In the genomic region with DNA sequence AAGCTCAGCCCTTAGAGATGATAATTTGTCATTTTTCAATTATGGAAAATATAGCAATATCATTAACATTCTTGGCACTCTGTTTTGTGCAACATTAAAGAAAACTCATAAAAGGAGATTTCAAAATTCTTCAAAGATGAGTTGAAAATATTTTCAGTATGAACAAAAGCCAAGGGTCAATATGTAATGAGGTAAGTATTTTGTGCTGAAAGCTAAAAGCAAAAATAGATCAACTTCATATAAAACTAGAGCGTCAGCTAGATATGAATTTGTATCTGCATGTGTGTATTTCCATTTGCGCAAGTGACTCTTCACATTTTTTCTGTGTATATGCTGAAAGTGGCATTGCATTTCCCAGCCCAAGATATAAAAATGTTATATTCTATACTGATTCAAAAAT, we compare ENCODE assay signal across 31 cellular contexts.
"Had no signal": no experiment of that assay in that cellular context is flagged by ENCODE, and none has a peak within 500 bp of the region (broad histone marks: within the 10 kb centered on the region; RNA-seq: fewer than 3 reads in every experiment).

No MANE protein-coding gene starts in this region.

- H3K27ac Mint-ChIP-seq: activated CD4-positive, alpha-beta memory T cell treated with anti-CD3 and anti-CD28 coated beads for 36 hours; activated CD4-positive, alpha-beta T cell treated with anti-CD3 and anti-CD28 coated beads for 36 hours; activated CD4-positive, alpha-beta T cell treated with anti-CD3 and anti-CD28 coated beads, Interleukin-2, amount 10 ng/mL, durations not matched to agents 24 days and 14 days; activated CD8-positive, alpha-beta memory T cell treated with anti-CD3 and anti-CD28 coated beads, Interleukin-2, amount 10 ng/mL, durations not matched to agents 7 days and 5 days; activated CD8-positive, alpha-beta T cell treated with anti-CD3 and anti-CD28 coated beads, Interleukin-2, amount 10 ng/mL, durations not matched to agents 7 days and 5 days; activated naive CD4-positive, alpha-beta T cell treated with anti-CD3 and anti-CD28 coated beads for 36 hours; activated naive CD4-positive, alpha-beta T cell treated with anti-CD3 and anti-CD28 coated beads, Interleukin-2, amount 50 U/mL, for 24 hours; activated naive CD8-positive, alpha-beta T cell treated with anti-CD3 and anti-CD28 coated beads for 36 hours; activated naive CD8-positive, alpha-beta T cell treated with anti-CD3 and anti-CD28 coated beads, Interleukin-2, amount 50 U/mL, for 24 hours; activated T-helper 1 cell treated with anti-CD3 and anti-CD28 coated beads, Interleukin-12 subunit alpha, Interleukin-12 subunit beta, Interleukin-2, Interleukin-4 antibody, amounts not matched to agents 30 ng/mL and 10 ng/mL and 1 ng/mL, durations not matched to agents 14 hours and 24 hours and 36 hours; activated T-helper 2 cell treated with anti-CD3 and anti-CD28 coated beads, Interferon-gamma antibody, Interleukin-2, Interleukin-4, amounts not matched to agents 10 μg/mL and 5 μg/mL and 100 μg/mL, durations not matched to agents 14 hours and 24 hours and 36 hours; effector memory CD8-positive, alpha-beta T cell had no signal

- H3K36me3 Mint-ChIP-seq: activated CD4-positive, alpha-beta memory T cell treated with anti-CD3 and anti-CD28 coated beads for 36 hours; activated CD8-positive, alpha-beta memory T cell treated with anti-CD3 and anti-CD28 coated beads, Interleukin-2, amount 10 ng/mL, durations not matched to agents 7 days and 5 days; activated naive CD4-positive, alpha-beta T cell treated with anti-CD3 and anti-CD28 coated beads, Interleukin-2, amount 50 U/mL, for 24 hours; activated naive CD8-positive, alpha-beta T cell treated with anti-CD3 and anti-CD28 coated beads for 36 hours had no signal

- ATAC-seq: activated CD4-positive, alpha-beta T cell treated with anti-CD3 and anti-CD28 coated beads for 36 hours; activated CD8-positive, alpha-beta memory T cell treated with anti-CD3 and anti-CD28 coated beads, Interleukin-2, amount 10 ng/mL, durations not matched to agents 7 days and 5 days; activated CD8-positive, alpha-beta T cell treated with anti-CD3 and anti-CD28 coated beads, Interleukin-2, amount 10 ng/mL, durations not matched to agents 7 days and 5 days; activated naive CD8-positive, alpha-beta T cell treated with anti-CD3 and anti-CD28 coated beads, Interleukin-2, amount 50 U/mL, for 24 hours; effector memory CD8-positive, alpha-beta T cell; heart left ventricle had no signal

- H3K4me1 ChIP-seq: ascending aorta, esophagus muscularis mucosa, heart left ventricle had no signal

- H3K9me3 ChIP-seq: ascending aorta, esophagus muscularis mucosa had no signal

- FAIRE-seq: bronchial epithelial cell, frontal cortex had no signal

- H3K36me3 ChIP-seq: ascending aorta, brain microvascular endothelial cell, esophagus muscularis mucosa, heart left ventricle had no signal

- H3K9me3 Mint-ChIP-seq: activated CD4-positive, alpha-beta T cell treated with anti-CD3 and anti-CD28 coated beads, Interleukin-2, amount 10 ng/mL, durations not matched to agents 24 days and 14 days; activated naive CD4-positive, alpha-beta T cell treated with anti-CD3 and anti-CD28 coated beads for 36 hours; activated naive CD8-positive, alpha-beta T cell treated with anti-CD3 and anti-CD28 coated beads for 36 hours; activated T-helper 1 cell treated with anti-CD3 and anti-CD28 coated beads, Interleukin-12 subunit alpha, Interleukin-12 subunit beta, Interleukin-2, Interleukin-4 antibody, amounts not matched to agents 30 ng/mL and 10 ng/mL and 1 ng/mL, durations not matched to agents 14 hours and 24 hours and 36 hours had no signal

- H3K4me3 Mint-ChIP-seq: activated CD4-positive, alpha-beta memory T cell treated with anti-CD3 and anti-CD28 coated beads for 36 hours; activated CD4-positive, alpha-beta T cell treated with anti-CD3 and anti-CD28 coated beads for 36 hours; activated CD4-positive, alpha-beta T cell treated with anti-CD3 and anti-CD28 coated beads, Interleukin-2, amount 10 ng/mL, durations not matched to agents 24 days and 14 days; activated CD8-positive, alpha-beta memory T cell treated with anti-CD3 and anti-CD28 coated beads, Interleukin-2, amount 10 ng/mL, durations not matched to agents 7 days and 5 days; activated CD8-positive, alpha-beta T cell treated with anti-CD3 and anti-CD28 coated beads, Interleukin-2, amount 10 ng/mL, durations not matched to agents 7 days and 5 days; activated naive CD4-positive, alpha-beta T cell treated with anti-CD3 and anti-CD28 coated beads for 36 hours; activated naive CD4-positive, alpha-beta T cell treated with anti-CD3 and anti-CD28 coated beads, Interleukin-2, amount 50 U/mL, for 24 hours; activated naive CD8-positive, alpha-beta T cell treated with anti-CD3 and anti-CD28 coated beads for 36 hours; activated naive CD8-positive, alpha-beta T cell treated with anti-CD3 and anti-CD28 coated beads, Interleukin-2, amount 50 U/mL, for 24 hours; activated T-helper 1 cell treated with anti-CD3 and anti-CD28 coated beads, Interleukin-12 subunit alpha, Interleukin-12 subunit beta, Interleukin-2, Interleukin-4 antibody, amounts not matched to agents 30 ng/mL and 10 ng/mL and 1 ng/mL, durations not matched to agents 14 hours and 24 hours and 36 hours; central memory CD8-positive, alpha-beta T cell; effector memory CD8-positive, alpha-beta T cell had no signal

- H3K4me1 Mint-ChIP-seq: activated CD4-positive, alpha-beta T cell treated with anti-CD3 and anti-CD28 coated beads for 36 hours; activated CD4-positive, alpha-beta T cell treated with anti-CD3 and anti-CD28 coated beads, Interleukin-2, amount 10 ng/mL, durations not matched to agents 24 days and 14 days; activated CD8-positive, alpha-beta memory T cell treated with anti-CD3 and anti-CD28 coated beads, Interleukin-2, amount 10 ng/mL, durations not matched to agents 7 days and 5 days; activated naive CD4-positive, alpha-beta T cell treated with anti-CD3 and anti-CD28 coated beads, Interleukin-2, amount 50 U/mL, for 24 hours; activated naive CD8-positive, alpha-beta T cell treated with anti-CD3 and anti-CD28 coated beads for 36 hours; activated naive CD8-positive, alpha-beta T cell treated with anti-CD3 and anti-CD28 coated beads, Interleukin-2, amount 50 U/mL, for 24 hours; central memory CD8-positive, alpha-beta T cell had no signal

- H3K27ac ChIP-seq: ascending aorta, brain microvascular endothelial cell, esophagus muscularis mucosa, heart left ventricle had no signal

- H3K4me3 ChIP-seq: ascending aorta, esophagus muscularis mucosa, heart left ventricle had no signal

- DNase-seq: activated CD4-positive, alpha-beta memory T cell treated with anti-CD3 and anti-CD28 coated beads for 36 hours; activated CD4-positive, alpha-beta T cell treated with anti-CD3 and anti-CD28 coated beads for 36 hours; activated CD4-positive, alpha-beta T cell treated with anti-CD3 and anti-CD28 coated beads, Interleukin-2, amount 10 ng/mL, durations not matched to agents 24 days and 14 days; activated CD4-positive, CD25-positive, alpha-beta regulatory T cell; activated CD4-positive, CD25-positive, alpha-beta regulatory T cell treated with anti-CD3 and anti-CD28 coated beads, Interleukin-2, amount 50 U/mL, for 72 hours; activated CD8-positive, alpha-beta memory T cell treated with anti-CD3 and anti-CD28 coated beads, Interleukin-2, amount 10 ng/mL, durations not matched to agents 7 days and 5 days; activated CD8-positive, alpha-beta memory T cell treated with anti-CD3 and anti-CD28 coated beads, Interleukin-2, amount 50 U/mL, for 4 hours; activated CD8-positive, alpha-beta T cell treated with anti-CD3 and anti-CD28 coated beads, Interleukin-2, amount 10 ng/mL, durations not matched to agents 7 days and 5 days; activated effector memory CD4-positive, alpha-beta T cell treated with anti-CD3 and anti-CD28 coated beads, Interleukin-2, amount 50 U/mL, for 16 hours; activated naive CD4-positive, alpha-beta T cell treated with anti-CD3 and anti-CD28 coated beads for 36 hours; activated naive CD8-positive, alpha-beta T cell treated with anti-CD3 and anti-CD28 coated beads for 36 hours; activated naive CD8-positive, alpha-beta T cell treated with anti-CD3 and anti-CD28 coated beads, Interleukin-2, amount 50 U/mL, for 24 hours; activated T-cell treated with anti-CD3 and anti-CD28 coated beads, Interleukin-2, amount 50 U/mL, for 1 hour; activated T-cell treated with anti-CD3 and anti-CD28 coated beads, Interleukin-2, amount 50 U/mL, for 48 hours; brain microvascular endothelial cell; cortex of kidney; dermis blood vessel endothelial cell; effector CD4-positive, alpha-beta T cell; effector memory CD8-positive, alpha-beta T cell; erythroblast; glutamatergic neuron; heart left ventricle; T-helper 2 cell had no signal

- H3K27me3 Mint-ChIP-seq: activated CD4-positive, alpha-beta memory T cell treated with anti-CD3 and anti-CD28 coated beads for 36 hours; activated CD4-positive, alpha-beta T cell treated with anti-CD3 and anti-CD28 coated beads for 36 hours; activated CD4-positive, alpha-beta T cell treated with anti-CD3 and anti-CD28 coated beads, Interleukin-2, amount 10 ng/mL, durations not matched to agents 24 days and 14 days; activated CD8-positive, alpha-beta memory T cell treated with anti-CD3 and anti-CD28 coated beads, Interleukin-2, amount 10 ng/mL, durations not matched to agents 7 days and 5 days; activated naive CD4-positive, alpha-beta T cell treated with anti-CD3 and anti-CD28 coated beads, Interleukin-2, amount 50 U/mL, for 24 hours; activated naive CD8-positive, alpha-beta T cell treated with anti-CD3 and anti-CD28 coated beads for 36 hours; activated naive CD8-positive, alpha-beta T cell treated with anti-CD3 and anti-CD28 coated beads, Interleukin-2, amount 50 U/mL, for 24 hours; central memory CD8-positive, alpha-beta T cell; effector memory CD8-positive, alpha-beta T cell had no signal

- H3K27me3 ChIP-seq: ascending aorta, brain microvascular endothelial cell, esophagus muscularis mucosa, heart left ventricle had no signal
